9 cellular contexts compared by ENCODE assay signal in the genomic region with DNA sequence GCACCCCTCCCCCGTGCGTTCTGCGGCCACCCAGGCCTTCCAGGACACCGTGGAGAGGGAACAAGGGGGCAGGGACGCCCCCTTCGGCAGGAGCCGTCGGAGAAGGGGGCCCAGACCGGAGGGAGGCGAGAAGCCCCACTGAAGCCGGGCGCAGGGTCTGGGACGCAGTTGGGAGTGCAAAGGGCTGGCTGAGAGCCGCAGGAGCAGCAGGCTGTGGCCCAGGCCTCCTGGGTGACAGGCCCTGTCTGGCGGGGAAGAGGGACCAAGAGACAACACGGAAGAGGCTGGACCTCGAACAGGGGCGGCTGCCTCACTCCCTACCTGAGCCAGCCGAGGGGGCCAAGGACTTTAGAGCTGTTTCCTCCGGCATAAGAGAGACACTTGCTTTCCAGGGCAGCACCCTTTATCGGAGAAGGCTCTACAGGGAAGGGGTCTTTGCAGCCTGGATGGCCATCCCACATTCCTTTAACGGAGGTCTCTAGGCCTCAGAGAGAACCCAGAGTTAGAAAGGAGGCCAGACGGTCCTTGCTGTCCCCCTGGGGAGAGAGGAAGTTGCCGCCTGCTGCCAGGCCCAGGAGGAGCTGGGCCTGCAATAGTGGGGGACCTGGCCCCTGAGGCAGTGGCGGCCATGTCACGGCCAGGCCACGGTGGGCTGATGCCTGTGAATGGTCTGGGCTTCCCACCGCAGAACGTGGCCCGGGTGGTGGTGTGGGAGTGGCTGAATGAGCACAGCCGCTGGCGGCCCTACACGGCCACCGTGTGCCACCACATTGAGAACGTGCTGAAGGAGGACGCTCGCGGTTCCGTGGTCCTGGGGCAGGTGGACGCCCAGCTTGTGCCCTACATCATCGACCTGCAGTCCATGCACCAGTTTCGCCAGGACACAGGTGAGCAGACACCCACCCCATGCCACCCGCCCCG. TPM values are rescaled to one million over a fixed set of nuclear protein-coding genes. Genes with fewer than 3 reads are reported as not detected.
DNase-seq lines count a peak whose midpoint lies in the region; ATAC-seq and TF ChIP-seq lines count a peak whose summit lies in the region.
"Had no signal": no experiment of that assay in that cellular context is flagged by ENCODE, and none has a peak within 500 bp of the region (broad histone marks: within the 10 kb centered on the region; RNA-seq: fewer than 3 reads in every experiment).

No MANE protein-coding gene starts in this region.

- peaks cover 15% of the 10 kb centered on the region for H3K27me3 ChIP-seq in A673 (replicated peaks; ENCODE audit: insufficient read depth, low read depth, low read length, poor library complexity)
- H3K27me3 ChIP-seq in H9 (ENCODE audit: insufficient read depth, low read length): peaks cover 14% of the 10 kb centered on the region
- peaks cover 0 to 18% (median 0%) of the 10 kb centered on the region in 45 donors for H3K27me3 ChIP-seq in dorsolateral prefrontal cortex
- no peaks in the 10 kb centered on the region for H3K27me3 ChIP-seq in naive thymus-derived CD4-positive, alpha-beta T cell (ENCODE audit: control insufficient read depth in 2 of 2, insufficient read depth in 2 of 2, low read length in 2 of 2)

- no peak overlapping the region for H3K23ac ChIP-seq in H9 (ENCODE audit: insufficient read length, low read depth, low read length)

- no peak overlapping the region for H2BK20ac ChIP-seq in H9 (ENCODE audit: low read depth, low read length, poor library complexity, severe bottlenecking)

- intact Hi-C loops in A673 (cut with micrococcal nuclease; ENCODE audit: unreplicated experiment): loop anchor here (10.0 kb wide), 1 partner anchor 367 kb away; a partner anchor contains a TSS
- intact Hi-C loops in dorsolateral prefrontal cortex (cut with DNase I): loop anchor here in 1 of 2 donors (5.0 kb wide), 1 partner anchor 104 kb away; no protein-coding TSS in a partner anchor
- intact Hi-C loops in naive thymus-derived CD4-positive, alpha-beta T cell (cut with micrococcal nuclease): loop anchor here (5.0 to 10.0 kb wide), 2 partner anchors 79 to 277 kb away; a partner anchor contains a TSS

- H3K4ac ChIP-seq in H9 (ENCODE audit: low read depth, low read length): no peak overlapping the region

- CTCF ChIA-PET in A673 (lab: Charles Lee): no interaction called here
- CTCF ChIA-PET in naive thymus-derived CD4-positive, alpha-beta T cell (lab: Charles Lee): no interaction called here

- H3K27ac ChIP-seq in A673 (ENCODE audit: low read depth, low read length, poor library complexity, severe bottlenecking) (no peak overlapping the region), H9 (ENCODE audit: insufficient read length, low read depth, low read length) (no peak overlapping the region), dorsolateral prefrontal cortex (peak overlapping the region in 51 of 59 donors; percentile 11 to 91 (median 80))
- H3K27ac ChIP-seq in naive thymus-derived CD4-positive, alpha-beta T cell (ENCODE audit: low read depth, low read length): peak overlapping the region; percentile 72

- H3K18ac ChIP-seq in H9 (ENCODE audit: insufficient read length, low read depth, low read length): no peak overlapping the region

- H3K27me3 Mint-ChIP-seq in H9 (ENCODE audit: low read depth): peaks cover 44% of the 10 kb centered on the region
- H3K27me3 Mint-ChIP-seq in naive thymus-derived CD4-positive, alpha-beta T cell: peaks cover 0 to 27% (median 0%) of the 10 kb centered on the region in 5 donors

- no peak overlapping the region for H4K5ac ChIP-seq in H9 (ENCODE audit: insufficient read length, low read depth, low read length)

- H3K79me1 ChIP-seq in H9 (ENCODE audit: insufficient read depth, low read depth, low read length, poor library complexity, severe bottlenecking): no peaks in the 10 kb centered on the region

- H3K4me2 ChIP-seq in H9 (ENCODE audit: insufficient read depth, insufficient read length, low read length): peak overlapping the region; percentile 25

- no peak overlapping the region; the same call in 1 of the 2 replicates for H3K14ac ChIP-seq in H9 (ENCODE audit: insufficient read depth, low read length)

- no peak overlapping the region for H2BK12ac ChIP-seq in H9 (ENCODE audit: insufficient read length, low read depth, low read length)

- no peak for TF ChIP-seq CTCF in A673 (conservative IDR thresholded peaks at IDR 0.05; ENCODE audit: low read depth, low read length)
- TF ChIP-seq CTCF in H9 (conservative IDR thresholded peaks at IDR 0.05): no peak
- TF ChIP-seq CTCF in dorsolateral prefrontal cortex (IDR thresholded peaks at IDR 0.05 in 54 of 56, conservative IDR thresholded peaks at IDR 0.05 in 2 of 56; ENCODE audit: low read depth in 1 of 56, partially characterized antibody in 56 of 56): no peak

- no peak overlapping the region for H2BK5ac ChIP-seq in H9 (ENCODE audit: insufficient read length, low read length)

- H2AFZ ChIP-seq in H9 (ENCODE audit: low read length): no peak overlapping the region

- no peak overlapping the region for H3T11ph ChIP-seq in H9 (ENCODE audit: low read length)

- H3K36me3 Mint-ChIP-seq in H9 (ENCODE audit: insufficient read depth in 1 of 3, low read depth in 3 of 3): no peaks in the 10 kb centered on the region; a peak in 1 of 7 replicates
- peaks cover 0 to 5% (median 0%) of the 10 kb centered on the region in 5 donors for H3K36me3 Mint-ChIP-seq in naive thymus-derived CD4-positive, alpha-beta T cell

- no peak overlapping the region for H2BK15ac ChIP-seq in H9 (ENCODE audit: low read depth, low read length)

- no peak overlapping the region for H3K9ac ChIP-seq in H9 (ENCODE audit: extremely low read depth, insufficient read length, low read length)

- no peak overlapping the region for H4K91ac ChIP-seq in H9 (ENCODE audit: insufficient read length, low read depth, low read length)

- POLR2A ChIA-PET in A673 (lab: Charles Lee; ENCODE audit: low non-redundant PET): no interaction called here
- POLR2A ChIA-PET in naive thymus-derived CD4-positive, alpha-beta T cell (lab: Charles Lee): interaction anchor here (1.2 kb wide), 2 partner anchors 34 to 42 kb away, joined by 3 read pairs; no protein-coding TSS in a partner anchor

- no peaks in the 10 kb centered on the region for H3K23me2 ChIP-seq in H9 (ENCODE audit: insufficient read length, low read depth, low read length, poor library complexity, severe bottlenecking)

- no TSS peak for BruUV-seq in A673 (replicated peaks; lab: Mats Ljungman, UMichigan)

- WGBS in H9 (ENCODE audit: extremely low coverage, insufficient read length, low lambda C conversion rate): no CpG with 5 or more reads among the region's 44 CpGs

- H3K56ac ChIP-seq in H9 (ENCODE audit: insufficient read length, low read depth, low read length): no peak overlapping the region

- DNase-seq in A673 (ENCODE audit: low spot score): no peak
- DNase-seq in H9: peak; percentile 66
- DNase-seq in dorsolateral prefrontal cortex: peak in 3 of 10 donors; percentile 40 to 45 (median 42)
- no peak for DNase-seq in naive thymus-derived CD4-positive, alpha-beta T cell
- no peak for DNase-seq in KG1 (lab: John Stamatoyannopoulos, UW)
- DNase-seq in EL: no peak
- DNase-seq: central memory CD4-positive, alpha-beta T cell had no signal

- H2BK120ac ChIP-seq in H9 (ENCODE audit: low read depth, low read length, poor library complexity, severe bottlenecking): no peak overlapping the region

- H4K8ac ChIP-seq in H9 (replicated peaks; ENCODE audit: insufficient read length, low read depth, low read length): no peak overlapping the region

- H3K79me2 ChIP-seq in H9 (ENCODE audit: insufficient read depth, low read length): no peaks in the 10 kb centered on the region

- no peak overlapping the region for H2AK5ac ChIP-seq in H9 (ENCODE audit: insufficient read length, low read length)

- H3K4me3 Mint-ChIP-seq in H9: peak overlapping the region; percentile 48 to 72
- peak overlapping the region in 1 of 10 donors; percentile 74 for H3K4me3 Mint-ChIP-seq in naive thymus-derived CD4-positive, alpha-beta T cell

- ATAC-seq in naive thymus-derived CD4-positive, alpha-beta T cell: no peak
- no peak for ATAC-seq in GM18517 (IDR thresholded peaks at IDR 0.05; ENCODE audit: unreplicated experiment)
- ATAC-seq in GM21717 (IDR thresholded peaks at IDR 0.05; ENCODE audit: unreplicated experiment): no peak

- H3K4me1 ChIP-seq in A673 (ENCODE audit: insufficient read depth, low read length, poor library complexity, severe bottlenecking) (no peaks in the 10 kb centered on the region), H9 (ENCODE audit: insufficient read depth, low read length) (no peaks in the 10 kb centered on the region)
- peaks cover 4 to 42% of the 10 kb centered on the region in 2 donors for H3K4me1 ChIP-seq in naive thymus-derived CD4-positive, alpha-beta T cell (ENCODE audit: control insufficient read depth in 2 of 2, insufficient read depth in 2 of 2, low read length in 2 of 2)

- H3K9me3 Mint-ChIP-seq in H9: no peaks in the 10 kb centered on the region
- no peaks in the 10 kb centered on the region for H3K9me3 Mint-ChIP-seq in naive thymus-derived CD4-positive, alpha-beta T cell

- no peaks in the 10 kb centered on the region for H4K20me1 ChIP-seq in H9 (ENCODE audit: control insufficient read depth, insufficient read depth, insufficient read length)

- H3K27ac Mint-ChIP-seq in H9: no peak overlapping the region
- H3K27ac Mint-ChIP-seq in naive thymus-derived CD4-positive, alpha-beta T cell: peak overlapping the region in 5 of 9 donors; percentile 70 to 86 (median 77)

- H3K36me3 ChIP-seq in A673 (ENCODE audit: insufficient read depth, low read length, poor library complexity, severe bottlenecking): no peaks in the 10 kb centered on the region
- H3K36me3 ChIP-seq in naive thymus-derived CD4-positive, alpha-beta T cell (ENCODE audit: control insufficient read depth in 2 of 3, insufficient read depth in 3 of 3, low read length in 3 of 3): no peaks in the 10 kb centered on the region

- H3K9me3 ChIP-seq in A673 (ENCODE audit: low read depth, low read length, poor library complexity, severe bottlenecking) (no peaks in the 10 kb centered on the region), H9 (ENCODE audit: control insufficient read depth, low read depth, low read length) (no peaks in the 10 kb centered on the region)
- no peaks in the 10 kb centered on the region for H3K9me3 ChIP-seq in naive thymus-derived CD4-positive, alpha-beta T cell (ENCODE audit: control insufficient read depth in 2 of 3, low read length in 3 of 3)

- peaks cover 4 to 16% of the 10 kb centered on the region in 2 experiments for H3K4me1 Mint-ChIP-seq in H9
- H3K4me1 Mint-ChIP-seq in naive thymus-derived CD4-positive, alpha-beta T cell: peaks cover 0 to 54% (median 27%) of the 10 kb centered on the region in 7 donors

- H3K4me3 ChIP-seq in A673 (ENCODE audit: low read depth, low read length, poor library complexity, severe bottlenecking) (peak overlapping the region; percentile 59), dorsolateral prefrontal cortex (peak overlapping the region; percentile 47 to 83 (median 73))
- H3K4me3 ChIP-seq in naive thymus-derived CD4-positive, alpha-beta T cell (ENCODE audit: low read length): peak overlapping the region; percentile 57

RNA-seq across cellular contexts. Expression of a gene that starts 1.3 kb away (rescaled TPM):
- total RNA-seq in A673 (2021) (5.5 and 6.1 TPM in 2 replicates), H9 (2021) (3.0 and 3.5 TPM in 2 replicates), dorsolateral prefrontal cortex (100 to 1,000 TPM in 1 of 120 experiments, 10 to 100 TPM in 119; 24.5 to 108 (median 51.0) TPM)
- total RNA-seq in naive thymus-derived CD4-positive, alpha-beta T cell: 10 to 100 TPM in 2 of 5 experiments, 1 to 10 TPM in 2, not detected in 1; 4.2 to 15.8 (median 8.8) TPM
- 1 to 10 TPM in 1 of 2 donors, under 1 TPM in 1; 0.80 to 4.2 TPM for polyA plus RNA-seq in naive thymus-derived CD4-positive, alpha-beta T cell

Comparison
In these comparisons a context has a peak if more than half of its experiments do, and no peak if none do; other contexts are left out.
1. H3K27ac ChIP-seq: peak in dorsolateral prefrontal cortex (51 of 59) and naive thymus-derived CD4-positive, alpha-beta T cell (single experiment); none in A673 (single experiment) and H9 (single experiment).
2. H3K27ac Mint-ChIP-seq: peak in naive thymus-derived CD4-positive, alpha-beta T cell (5 of 9); none in H9 (0 of 3).
3. Peak in every context shown above with its lines, with median percentiles within 50 percentile points of each other: H3K4me3 ChIP-seq.